In the genomic region with DNA sequence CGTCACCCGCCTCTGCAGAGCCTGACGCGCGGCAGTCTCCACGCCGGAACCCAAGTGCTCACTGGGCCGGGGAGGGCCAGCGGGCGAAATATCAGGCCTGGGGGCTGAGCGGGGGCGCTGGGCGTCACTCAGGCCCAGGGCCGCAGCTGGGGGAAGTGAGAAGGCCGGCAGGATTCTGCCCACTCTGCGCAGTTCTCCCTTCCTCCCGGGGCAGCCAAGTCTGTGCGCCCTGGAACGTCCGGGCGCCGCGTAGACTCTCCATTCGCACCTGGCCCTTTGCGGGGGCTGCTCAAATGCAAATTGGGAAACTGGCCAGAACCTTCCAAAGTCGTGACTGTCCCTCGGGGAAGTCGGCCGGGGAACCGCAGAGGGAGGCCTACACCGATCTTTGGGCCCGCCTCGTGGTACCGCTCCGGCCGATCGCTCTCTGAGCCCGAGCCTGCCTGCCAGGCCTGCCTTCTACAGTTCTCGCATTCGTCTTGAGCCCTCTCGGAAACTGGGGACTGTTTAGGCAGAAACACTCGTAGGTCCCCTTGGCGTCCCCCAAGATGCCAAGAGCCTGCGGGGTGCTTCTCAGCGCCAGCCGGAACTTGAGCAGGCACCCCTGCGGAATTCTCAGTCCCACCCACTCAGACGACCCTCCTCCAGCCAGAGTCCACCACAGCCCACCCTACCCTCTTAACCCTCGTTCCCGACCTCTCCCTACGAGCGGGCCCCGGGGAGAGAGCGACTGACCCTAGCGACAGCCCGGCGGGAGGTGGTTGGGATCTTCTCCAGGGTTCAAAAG, we compare ENCODE assay signal across 22 cellular contexts. TPM values are rescaled to one million over a fixed set of nuclear protein-coding genes. Genes with fewer than 3 reads are reported as not detected.
A peak's percentile ranks its signal among the peaks of the same experiment; 100 is the strongest.
DNase-seq lines count a peak whose midpoint lies in the region; ATAC-seq and TF ChIP-seq lines count a peak whose summit lies in the region.
"Had no signal": no experiment of that assay in that cellular context is flagged by ENCODE, and none has a peak within 500 bp of the region (broad histone marks: within the 10 kb centered on the region; RNA-seq: fewer than 3 reads in every experiment).

No MANE protein-coding gene starts in this region.

- no peak overlapping the region for H2AFZ ChIP-seq in smooth muscle cell (ENCODE audit: low read depth)

- no peak for TF ChIP-seq CTCF in brain (conservative IDR thresholded peaks at IDR 0.05)
- TF ChIP-seq CTCF in smooth muscle cell (IDR thresholded peaks at IDR 0.05; ENCODE audit: borderline replicate concordance, insufficient read depth, poor library complexity, severe bottlenecking): no peak

- peaks cover 81% of the 10 kb centered on the region for H3K27me3 Mint-ChIP-seq in activated T-cell treated with anti-CD3 and anti-CD28 coated beads, Interleukin-2, amount 50 U/mL, for 72 hours (ENCODE audit: low read depth)
- H3K27me3 Mint-ChIP-seq in activated T-cell treated with anti-CD3 and anti-CD28 coated beads, Interleukin-2, amount 50 U/mL, for 24 hours: peaks cover 90% of the 10 kb centered on the region
- H3K27me3 Mint-ChIP-seq in brain: peaks cover 100% of the 10 kb centered on the region

- H3K9me3 ChIP-seq in iPS-18a (ENCODE audit: control insufficient read depth, low read depth, low read length) (no peaks in the 10 kb centered on the region), smooth muscle cell (replicated peaks; ENCODE audit: low read depth) (no peaks in the 10 kb centered on the region)
- H3K9me3 ChIP-seq: gastroesophageal sphincter had no signal

- peak overlapping the region; percentile 50 to 54 for H3K4me3 Mint-ChIP-seq in activated T-cell treated with anti-CD3 and anti-CD28 coated beads, Interleukin-2, amount 50 U/mL, for 72 hours
- H3K4me3 Mint-ChIP-seq in activated T-cell treated with anti-CD3 and anti-CD28 coated beads, Interleukin-2, amount 50 U/mL, for 24 hours: no peak overlapping the region
- H3K4me3 Mint-ChIP-seq in brain: peak overlapping the region; percentile 76 to 84 (median 81)
- H3K4me3 Mint-ChIP-seq: activated T-cell treated with anti-CD3 and anti-CD28 coated beads, Interleukin-2, amount 50 U/mL, for 4 hours; central memory CD8-positive, alpha-beta T cell; stimulated activated effector memory CD8-positive, alpha-beta T cell treated with anti-CD3 and anti-CD28 coated beads, Interleukin-12 subunit alpha, Interleukin-12 subunit beta, amount 100 ng/mL, for 72 hours had no signal

- H3K9me3 Mint-ChIP-seq in activated T-cell treated with anti-CD3 and anti-CD28 coated beads, Interleukin-2, amount 50 U/mL, for 72 hours: peaks cover 0 to 4% of the 10 kb centered on the region in 2 donors
- H3K9me3 Mint-ChIP-seq in activated T-cell treated with anti-CD3 and anti-CD28 coated beads, Interleukin-2, amount 50 U/mL, for 24 hours: peaks cover 4% of the 10 kb centered on the region
- peaks cover 0 to 11% (median 4%) of the 10 kb centered on the region in 5 experiments for H3K9me3 Mint-ChIP-seq in brain
- H3K9me3 Mint-ChIP-seq: activated T-cell treated with anti-CD3 and anti-CD28 coated beads, Interleukin-2, amount 50 U/mL, for 4 hours had no signal

- H3K4me2 ChIP-seq in smooth muscle cell: peak overlapping the region; percentile 73

- H3F3A ChIP-seq in smooth muscle cell (ENCODE audit: low read depth): no peaks in the 10 kb centered on the region

- ATAC-seq in activated T-cell treated with anti-CD3 and anti-CD28 coated beads, Interleukin-2, amount 50 U/mL, for 72 hours (replicated peaks in 1 of 2): peak in 1 of 2 donors; percentile 15
- no peak for ATAC-seq in HG02885 (IDR thresholded peaks at IDR 0.05; ENCODE audit: poor library complexity, unreplicated experiment)
- ATAC-seq: activated T-cell treated with anti-CD3 and anti-CD28 coated beads, Interleukin-2, amount 50 U/mL, for 4 hours; gastroesophageal sphincter; SK-N-SH treated with all-trans-retinoic acid at 6 μM for 48 hours; stimulated activated effector memory CD8-positive, alpha-beta T cell treated with anti-CD3 and anti-CD28 coated beads, Interleukin-12 subunit alpha, Interleukin-12 subunit beta, amount 100 ng/mL, for 72 hours had no signal

- H3K79me2 ChIP-seq in smooth muscle cell (ENCODE audit: low read depth): no peaks in the 10 kb centered on the region

- peaks cover 94% of the 10 kb centered on the region for H3K27me3 ChIP-seq in iPS-18a (ENCODE audit: control insufficient read depth, insufficient read depth, low read length)
- peaks cover 100% of the 10 kb centered on the region for H3K27me3 ChIP-seq in smooth muscle cell (ENCODE audit: low read depth)

- no peak overlapping the region for H3K27ac Mint-ChIP-seq in activated T-cell treated with anti-CD3 and anti-CD28 coated beads, Interleukin-2, amount 50 U/mL, for 72 hours
- H3K27ac Mint-ChIP-seq in activated T-cell treated with anti-CD3 and anti-CD28 coated beads, Interleukin-2, amount 50 U/mL, for 24 hours: no peak overlapping the region
- H3K27ac Mint-ChIP-seq in brain: peak overlapping the region in 1 of 5 experiments; percentile 72
- H3K27ac Mint-ChIP-seq: activated naive CD8-positive, alpha-beta T cell treated with anti-CD3 and anti-CD28 coated beads for 36 hours; CD14-positive monocyte; stimulated activated effector memory CD8-positive, alpha-beta T cell treated with anti-CD3 and anti-CD28 coated beads, Interleukin-12 subunit alpha, Interleukin-12 subunit beta, amount 100 ng/mL, for 72 hours had no signal

- no peaks in the 10 kb centered on the region for H3K36me3 ChIP-seq in iPS-18a (ENCODE audit: control insufficient read depth, low read depth, low read length)
- H3K36me3 ChIP-seq in smooth muscle cell (ENCODE audit: low read depth): no peaks in the 10 kb centered on the region
- H3K36me3 ChIP-seq: gastroesophageal sphincter had no signal

- no peak for DNase-seq in activated T-cell treated with anti-CD3 and anti-CD28 coated beads, Interleukin-2, amount 50 U/mL, for 72 hours
- DNase-seq in activated T-cell treated with anti-CD3 and anti-CD28 coated beads, Interleukin-2, amount 50 U/mL, for 24 hours: no peak
- DNase-seq in smooth muscle cell (lab: John Stamatoyannopoulos, UW; ENCODE audit: unreplicated experiment) (no peak), anterior cingulate cortex (lab: John Stamatoyannopoulos, UW) (no peak), SHP77 treated with DMSO at 0.1 percent for 48 hours (lab: John Stamatoyannopoulos, UW) (no peak)
- DNase-seq: activated CD4-positive, alpha-beta T cell treated with anti-CD3 and anti-CD28 coated beads, Interleukin-2, amount 50 U/mL, for 4 hours; activated naive CD8-positive, alpha-beta T cell treated with anti-CD3 and anti-CD28 coated beads for 36 hours; activated T-cell treated with anti-CD3 and anti-CD28 coated beads, Interleukin-2, amount 50 U/mL, for 4 hours; DMS79; NCI-H526; occipital lobe had no signal

- H4K20me1 ChIP-seq in smooth muscle cell (ENCODE audit: low read depth): no peaks in the 10 kb centered on the region

- H3K4me1 Mint-ChIP-seq in activated T-cell treated with anti-CD3 and anti-CD28 coated beads, Interleukin-2, amount 50 U/mL, for 72 hours (ENCODE audit: low read depth): peaks cover 19% of the 10 kb centered on the region
- peaks cover 8% of the 10 kb centered on the region for H3K4me1 Mint-ChIP-seq in activated T-cell treated with anti-CD3 and anti-CD28 coated beads, Interleukin-2, amount 50 U/mL, for 24 hours (ENCODE audit: low read depth)
- peaks cover 16% of the 10 kb centered on the region for H3K4me1 Mint-ChIP-seq in brain
- H3K4me1 Mint-ChIP-seq: central memory CD8-positive, alpha-beta T cell had no signal

- H3K36me3 Mint-ChIP-seq in activated T-cell treated with anti-CD3 and anti-CD28 coated beads, Interleukin-2, amount 50 U/mL, for 72 hours (ENCODE audit: insufficient read depth in 2 of 2): peaks cover 2 to 3% of the 10 kb centered on the region in 2 donors
- H3K36me3 Mint-ChIP-seq in activated T-cell treated with anti-CD3 and anti-CD28 coated beads, Interleukin-2, amount 50 U/mL, for 24 hours (ENCODE audit: low read depth): no peaks in the 10 kb centered on the region
- H3K36me3 Mint-ChIP-seq in brain: no peaks in the 10 kb centered on the region
- H3K36me3 Mint-ChIP-seq: stimulated activated effector memory CD8-positive, alpha-beta T cell treated with anti-CD3 and anti-CD28 coated beads, Interleukin-12 subunit alpha, Interleukin-12 subunit beta, amount 100 ng/mL, for 72 hours had no signal

- H3K9ac ChIP-seq in iPS-18a (ENCODE audit: low read length) (no peak overlapping the region), smooth muscle cell (ENCODE audit: low read depth) (no peak overlapping the region)

- H3K27ac ChIP-seq in iPS-18a (ENCODE audit: low read length) (no peak overlapping the region), smooth muscle cell (ENCODE audit: low read depth) (no peak overlapping the region)
- H3K27ac ChIP-seq: gastroesophageal sphincter had no signal

- H3K4me1 ChIP-seq in iPS-18a (ENCODE audit: control insufficient read depth, low read depth, low read length): peaks cover 7% of the 10 kb centered on the region
- peaks cover 9% of the 10 kb centered on the region for H3K4me1 ChIP-seq in smooth muscle cell (ENCODE audit: low read depth)

- H3K4me3 ChIP-seq in iPS-18a (ENCODE audit: low read length) (peak overlapping the region; percentile 48), smooth muscle cell (peak overlapping the region; percentile 21)
- H3K4me3 ChIP-seq: gastroesophageal sphincter had no signal

- WGBS in smooth muscle cell (ENCODE audit: low lambda C conversion rate): 6% methylated on average over 52 of the region's 57 CpGs

RNA-seq across cellular contexts. Expression of gene SLC6A5, which starts 2.1 kb away (rescaled TPM):
- total RNA-seq in activated T-cell treated with anti-CD3 and anti-CD28 coated beads, Interleukin-2, amount 50 U/mL, for 72 hours: not detected
- not detected for polyA plus RNA-seq in brain (ENCODE audit: insufficient read depth, low read depth, low replicate concordance)
- not detected in 2 replicates for total RNA-seq in smooth muscle cell
- polyA plus RNA-seq in smooth muscle cell: not detected in 2 replicates
- total RNA-seq: A673; activated naive CD8-positive, alpha-beta T cell treated with anti-CD3 and anti-CD28 coated beads for 36 hours; activated T-cell treated with anti-CD3 and anti-CD28 coated beads, Interleukin-2, amount 50 U/mL, for 4 hours; gastroesophageal sphincter; kidney epithelial cell; occipital lobe; urinary bladder had no signal
- polyA plus RNA-seq: CD14-positive monocyte, urinary bladder had no signal
